ENCODE assay signal across 8 cellular contexts in the genomic region with DNA sequence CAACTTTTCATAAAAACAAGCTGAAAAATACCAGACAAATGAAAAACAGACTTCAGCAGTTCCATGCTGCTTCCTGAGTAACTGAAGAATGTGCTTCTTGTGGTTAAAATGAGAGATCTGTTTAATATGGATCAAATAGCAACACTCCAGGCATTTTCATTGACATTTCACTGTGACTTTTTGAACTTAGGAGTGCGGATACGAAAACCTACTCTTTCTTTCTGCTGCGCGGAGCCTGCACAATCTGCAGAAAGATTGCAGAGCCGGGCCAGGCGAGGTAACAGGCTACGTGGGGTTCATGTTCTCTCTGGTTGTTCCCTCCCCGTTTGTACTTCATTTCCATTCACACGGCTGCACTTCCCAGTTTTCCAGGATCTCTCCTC. TPM values are rescaled to one million over a fixed set of nuclear protein-coding genes. Genes with fewer than 3 reads are reported as not detected.
DNase-seq lines count a peak whose midpoint lies in the region; ATAC-seq, FAIRE-seq and TF ChIP-seq lines count a peak whose summit lies in the region.

No MANE protein-coding gene starts in this region.

- H3K4me3 ChIP-seq in SU-DHL-6 (ENCODE audit: insufficient read depth, low read length, poor library complexity, severe bottlenecking) (peak overlapping the region; percentile 75), fibroblast of lung (replicated peaks in 1 of 4; ENCODE audit: control extremely low read depth in 1 of 4, insufficient read depth in 1 of 4, low read depth in 3 of 4, low read length in 4 of 4) (peak overlapping the region; percentile 32 to 86 (median 58))

- peaks cover 14% of the 10 kb centered on the region for H3K4me1 ChIP-seq in fibroblast of lung (ENCODE audit: control insufficient read depth, extremely low read depth, insufficient read depth, low read length)

- H3K27ac ChIP-seq in SU-DHL-6 (ENCODE audit: low read depth, low read length) (no peak overlapping the region; the same call in 1 of the 2 replicates), fibroblast of lung (ENCODE audit: insufficient read depth, low read length) (peak overlapping the region; percentile 73)

- H3K4me3 Mint-ChIP-seq in activated naive CD4-positive, alpha-beta T cell treated with anti-CD3 and anti-CD28 coated beads, Interleukin-2, amount 50 U/mL, for 24 hours, result peak overlapping the region; percentile 88

- H3K27me3 ChIP-seq in SU-DHL-6 (ENCODE audit: low read length) (no peaks in the 10 kb centered on the region), fibroblast of lung (ENCODE audit: control insufficient read depth, insufficient read depth, low read length) (no peaks in the 10 kb centered on the region)

- H3K9me3 Mint-ChIP-seq in activated naive CD4-positive, alpha-beta T cell treated with anti-CD3 and anti-CD28 coated beads, Interleukin-2, amount 50 U/mL, for 24 hours, result no peaks in the 10 kb centered on the region

- H4K20me1 ChIP-seq in SU-DHL-6 (ENCODE audit: low read depth, low read length) (no peaks in the 10 kb centered on the region), fibroblast of lung (ENCODE audit: control insufficient read depth, extremely low read depth, insufficient read depth, low read length) (no peaks in the 10 kb centered on the region)

- H3K27me3 Mint-ChIP-seq in activated naive CD4-positive, alpha-beta T cell treated with anti-CD3 and anti-CD28 coated beads, Interleukin-2, amount 50 U/mL, for 24 hours, result no peaks in the 10 kb centered on the region

- no peak for TF ChIP-seq CTCF in SU-DHL-6 (IDR thresholded peaks at IDR 0.05; ENCODE audit: insufficient read depth, low read length, poor library complexity, severe bottlenecking)
- peak in 1 of 2 donors; percentile 1 for TF ChIP-seq CTCF in fibroblast of lung (conservative IDR thresholded peaks at IDR 0.05 in 1 of 2, IDR thresholded peaks at IDR 0.05 in 1 of 2; ENCODE audit: low read depth in 1 of 2, low read length in 2 of 2)

- peak overlapping the region; percentile 64 for H3K9ac ChIP-seq in SU-DHL-6 (ENCODE audit: low read length)
- peak overlapping the region; percentile 78 for H3K9ac ChIP-seq in fibroblast of lung (ENCODE audit: insufficient read depth, low read length)

- H3K9me3 ChIP-seq in SU-DHL-6 (ENCODE audit: insufficient read depth, low read length) (no peaks in the 10 kb centered on the region), fibroblast of lung (ENCODE audit: control insufficient read depth, insufficient read depth, low read depth, low read length) (no peaks in the 10 kb centered on the region)

- ATAC-seq in GM18907 (IDR thresholded peaks at IDR 0.05; ENCODE audit: unreplicated experiment), result no peak
- no peak for ATAC-seq in HG02852 (IDR thresholded peaks at IDR 0.05; ENCODE audit: unreplicated experiment)

- no peaks in the 10 kb centered on the region for H3K36me3 ChIP-seq in SU-DHL-6 (ENCODE audit: low read length)
- H3K36me3 ChIP-seq in fibroblast of lung (ENCODE audit: control insufficient read depth, insufficient read depth, low read length), result no peaks in the 10 kb centered on the region

- H3K9me2 ChIP-seq in SU-DHL-6 (replicated peaks; ENCODE audit: insufficient read depth, low read length), result no peaks in the 10 kb centered on the region

- H3K79me2 ChIP-seq in SU-DHL-6 (ENCODE audit: insufficient read depth, low read length), result no peaks in the 10 kb centered on the region
- H3K79me2 ChIP-seq in fibroblast of lung (ENCODE audit: control insufficient read depth, insufficient read depth, low read length), result peaks cover 9% of the 10 kb centered on the region

- no peak for DNase-seq in activated naive CD4-positive, alpha-beta T cell treated with anti-CD3 and anti-CD28 coated beads, Interleukin-2, amount 50 U/mL, for 16 hours
- peak; percentile 31 to 63 for DNase-seq in fibroblast of lung (ENCODE audit: low read depth in 2 of 2)
- peak; percentile 40 for DNase-seq in occipital lobe (lab: John Stamatoyannopoulos, UW)
- no peak for DNase-seq in GM12891 (ENCODE audit: insufficient read length, low spot score)

- no peak for TF ChIP-seq POLR2A in GM12891 (IDR thresholded peaks at IDR 0.05; ENCODE audit: low read depth, low read length)

- peaks cover 5% of the 10 kb centered on the region; the same call in 1 of the 2 replicates for H3F3A ChIP-seq in SU-DHL-6 (ENCODE audit: insufficient read depth)

- H3K4me2 ChIP-seq in SU-DHL-6 (ENCODE audit: low read depth, low read length, poor library complexity, severe bottlenecking), result peak overlapping the region; percentile 67
- H3K4me2 ChIP-seq in fibroblast of lung (ENCODE audit: extremely low read depth, insufficient read depth, low read length), result peak overlapping the region; percentile 71

- FAIRE-seq in GM12891 (lab: Jason Lieb, UNC), result no peak

- H3K36me3 Mint-ChIP-seq in activated naive CD4-positive, alpha-beta T cell treated with anti-CD3 and anti-CD28 coated beads, Interleukin-2, amount 50 U/mL, for 24 hours, result no peaks in the 10 kb centered on the region

- H2AFZ ChIP-seq in SU-DHL-6 (ENCODE audit: low read depth, low read length, severe bottlenecking), result peak overlapping the region; percentile 91
- peak overlapping the region; percentile 24 for H2AFZ ChIP-seq in fibroblast of lung (ENCODE audit: low read length)

- H3K27ac Mint-ChIP-seq in activated naive CD4-positive, alpha-beta T cell treated with anti-CD3 and anti-CD28 coated beads, Interleukin-2, amount 50 U/mL, for 24 hours, result peak overlapping the region; percentile 90

- peaks cover 42% of the 10 kb centered on the region for H3K4me1 Mint-ChIP-seq in activated naive CD4-positive, alpha-beta T cell treated with anti-CD3 and anti-CD28 coated beads, Interleukin-2, amount 50 U/mL, for 24 hours

TF ChIP-seq in GM12891, 5 proteins besides CTCF, POLR2A, EP300 and RAD21:
- TF ChIP-seq PAX5 (IDR thresholded peaks at IDR 0.05; ENCODE audit: insufficient read depth, low read length, severe bottlenecking) (no peak), POU2F2 (IDR thresholded peaks at IDR 0.05; ENCODE audit: low read depth, low read length) (no peak), SPI1 (IDR thresholded peaks at IDR 0.05; ENCODE audit: low read depth, low read length) (no peak), POLR2AphosphoS5 (IDR thresholded peaks at IDR 0.05; ENCODE audit: low read depth, low read length) (no peak), TAF1 (IDR thresholded peaks at IDR 0.05; ENCODE audit: low read depth, low read length) (no peak)

RNA-seq across cellular contexts. Expression of a gene that starts 0.6 kb away (rescaled TPM):
- total RNA-seq in fibroblast of lung, result 4.1 and 5.8 TPM in 2 replicates
- polyA plus RNA-seq in fibroblast of lung, result 7.1 and 18.1 TPM in 2 replicates
- polyA plus RNA-seq in fibroblast of lung (2012), result 6.1 and 14.6 TPM in 2 replicates
- 3.1 and 9.2 TPM in 2 replicates for polyA minus RNA-seq in fibroblast of lung (ENCODE audit: low replicate concordance)
- 60.8 TPM for total RNA-seq in occipital lobe
- polyA plus RNA-seq in GM12891 (2012; ENCODE audit: low read depth, missing spikeins), result 15.5 TPM

RNA-seq across cellular contexts. Expression of a gene that starts 10.1 kb away (rescaled TPM):
- total RNA-seq in fibroblast of lung (19.3 and 21.3 TPM in 2 replicates), occipital lobe (53.5 TPM)
- 66.2 and 74.2 TPM in 2 replicates for polyA plus RNA-seq in fibroblast of lung
- polyA plus RNA-seq in fibroblast of lung (2012), result 45.6 and 55.4 TPM in 2 replicates
- 7.7 and 12.0 TPM in 2 replicates for polyA minus RNA-seq in fibroblast of lung (ENCODE audit: low replicate concordance)
- 34.1 TPM for polyA plus RNA-seq in GM12891 (2012; ENCODE audit: low read depth, missing spikeins)

Comparison
In these comparisons a context has a peak if more than half of its experiments do, and no peak if none do; other contexts are left out.
1. DNase-seq: peak in fibroblast of lung (2 of 2) and occipital lobe (single experiment); none in activated naive CD4-positive, alpha-beta T cell treated with anti-CD3 and anti-CD28 coated beads, Interleukin-2, amount 50 U/mL, for 16 hours (single experiment) and GM12891 (single experiment).